ENCODE assay signal across 1 cellular context in genomic region chr7:75716992-75717626, GRCh38.
TF ChIP-seq lines count a peak whose summit lies in the region.

No MANE protein-coding gene starts in this region.

TF ChIP-seq in HepG2, 621 proteins besides CTCF, POLR2A, EP300 and RAD21:
- no peak for TF ChIP-seq XBP1 (CRISPR knock-in tag; IDR thresholded peaks at IDR 0.05)
- no peak for TF ChIP-seq SNAPC2 (CRISPR knock-in tag; IDR thresholded peaks at IDR 0.05)
- no peak for TF ChIP-seq SP2 (CRISPR knock-in tag; IDR thresholded peaks at IDR 0.05)
- peak; percentile 56 for TF ChIP-seq FOSL2 (CRISPR knock-in tag; IDR thresholded peaks at IDR 0.05)
- TF ChIP-seq ZNF121 (CRISPR knock-in tag; IDR thresholded peaks at IDR 0.05), result peak; percentile 70
- TF ChIP-seq ZNF652 (CRISPR knock-in tag; IDR thresholded peaks at IDR 0.05; ENCODE audit: borderline replicate concordance, low read depth), result peak; percentile 26; the same call in 1 of the 2 replicates
- TF ChIP-seq ZNF776 (CRISPR knock-in tag; IDR thresholded peaks at IDR 0.05), result no peak
- no peak for TF ChIP-seq UBTF (CRISPR knock-in tag; IDR thresholded peaks at IDR 0.05)
